In the genomic region with DNA sequence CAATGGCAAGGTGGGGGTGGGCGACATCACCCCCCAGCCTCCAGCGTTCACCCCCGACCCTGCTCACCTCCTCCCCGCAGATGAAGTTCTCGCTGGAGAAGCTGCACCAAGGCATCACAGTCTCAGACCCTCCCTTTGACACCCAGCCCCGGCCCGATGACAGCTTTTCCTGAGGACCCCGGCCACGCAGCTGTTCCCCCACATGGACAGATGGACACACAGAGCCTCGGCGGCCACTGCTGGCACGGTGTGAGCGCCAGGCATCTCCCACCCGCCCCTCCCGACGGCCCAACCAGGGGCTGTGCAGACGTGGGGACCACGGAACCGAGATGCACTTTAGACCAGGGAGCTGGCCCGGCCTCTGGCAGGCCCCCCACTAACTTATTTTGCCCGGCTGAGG, we compare ENCODE assay signal across 2 cellular contexts.
TF ChIP-seq lines count a peak whose summit lies in the region.

No MANE protein-coding gene starts in this region.

TF ChIP-seq in HepG2, 621 proteins besides CTCF, POLR2A, EP300 and RAD21:
- TF ChIP-seq NFE2L2 (IDR thresholded peaks at IDR 0.05; ENCODE audit: low read length) (no peak), KMT2A (CRISPR knock-in tag; IDR thresholded peaks at IDR 0.05) (no peak), USF2 (IDR thresholded peaks at IDR 0.05; ENCODE audit: low read depth, low read length) (no peak), USF2 (CRISPR knock-in tag; IDR thresholded peaks at IDR 0.05; ENCODE audit: borderline replicate concordance) (no peak), RBFOX2 (IDR thresholded peaks at IDR 0.05; ENCODE audit: low read depth, low read length) (peak; percentile 42; the same call in 1 of the 2 replicates), MXD1 (CRISPR knock-in tag; IDR thresholded peaks at IDR 0.05) (no peak), SALL1 (CRISPR knock-in tag; IDR thresholded peaks at IDR 0.05) (no peak), AKAP8 (CRISPR knock-in tag; IDR thresholded peaks at IDR 0.05) (no peak), SNRNP70 (IDR thresholded peaks at IDR 0.05; ENCODE audit: low read depth, low read length) (no peak), NCOA1 (CRISPR knock-in tag; IDR thresholded peaks at IDR 0.05) (no peak), AGO2 (optimal IDR thresholded peaks at IDR 0.05; ENCODE audit: low read depth, low read length) (peak; percentile 64), POLR2G (IDR thresholded peaks at IDR 0.05; ENCODE audit: low read depth, low read length) (no peak), PAX8 (CRISPR knock-in tag; IDR thresholded peaks at IDR 0.05; ENCODE audit: borderline replicate concordance) (no peak), SYNCRIP (IDR thresholded peaks at IDR 0.05; ENCODE audit: insufficient read depth, low read depth, low read length) (no peak)
- TF ChIP-seq, protein P1, sequence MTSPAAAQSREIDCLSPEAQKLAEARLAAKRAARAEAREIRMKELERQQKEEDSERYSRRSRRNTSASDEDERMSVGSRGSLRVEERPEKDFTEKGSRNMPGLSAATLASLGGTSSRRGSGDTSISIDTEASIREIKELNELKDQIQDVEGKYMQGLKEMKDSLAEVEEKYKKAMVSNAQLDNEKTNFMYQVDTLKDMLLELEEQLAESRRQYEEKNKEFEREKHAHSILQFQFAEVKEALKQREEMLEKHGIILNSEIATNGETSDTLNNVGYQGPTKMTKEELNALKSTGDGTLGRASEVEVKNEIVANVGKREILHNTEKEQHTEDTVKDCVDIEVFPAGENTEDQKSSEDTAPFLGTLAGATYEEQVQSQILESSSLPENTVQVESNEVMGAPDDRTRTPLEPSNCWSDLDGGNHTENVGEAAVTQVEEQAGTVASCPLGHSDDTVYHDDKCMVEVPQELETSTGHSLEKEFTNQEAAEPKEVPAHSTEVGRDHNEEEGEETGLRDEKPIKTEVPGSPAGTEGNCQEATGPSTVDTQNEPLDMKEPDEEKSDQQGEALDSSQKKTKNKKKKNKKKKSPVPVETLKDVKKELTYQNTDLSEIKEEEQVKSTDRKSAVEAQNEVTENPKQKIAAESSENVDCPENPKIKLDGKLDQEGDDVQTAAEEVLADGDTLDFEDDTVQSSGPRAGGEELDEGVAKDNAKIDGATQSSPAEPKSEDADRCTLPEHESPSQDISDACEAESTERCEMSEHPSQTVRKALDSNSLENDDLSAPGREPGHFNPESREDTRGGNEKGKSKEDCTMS (CRISPR knock-in tag; conservative IDR thresholded peaks at IDR 0.05), result no peak
- TF ChIP-seq, protein P2, sequence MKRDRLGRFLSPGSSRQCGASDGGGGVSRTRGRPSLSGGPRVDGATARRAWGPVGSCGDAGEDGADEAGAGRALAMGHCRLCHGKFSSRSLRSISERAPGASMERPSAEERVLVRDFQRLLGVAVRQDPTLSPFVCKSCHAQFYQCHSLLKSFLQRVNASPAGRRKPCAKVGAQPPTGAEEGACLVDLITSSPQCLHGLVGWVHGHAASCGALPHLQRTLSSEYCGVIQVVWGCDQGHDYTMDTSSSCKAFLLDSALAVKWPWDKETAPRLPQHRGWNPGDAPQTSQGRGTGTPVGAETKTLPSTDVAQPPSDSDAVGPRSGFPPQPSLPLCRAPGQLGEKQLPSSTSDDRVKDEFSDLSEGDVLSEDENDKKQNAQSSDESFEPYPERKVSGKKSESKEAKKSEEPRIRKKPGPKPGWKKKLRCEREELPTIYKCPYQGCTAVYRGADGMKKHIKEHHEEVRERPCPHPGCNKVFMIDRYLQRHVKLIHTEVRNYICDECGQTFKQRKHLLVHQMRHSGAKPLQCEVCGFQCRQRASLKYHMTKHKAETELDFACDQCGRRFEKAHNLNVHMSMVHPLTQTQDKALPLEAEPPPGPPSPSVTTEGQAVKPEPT (CRISPR knock-in tag; IDR thresholded peaks at IDR 0.05; ENCODE audit: low read depth), result no peak
- TF ChIP-seq, protein P3, sequence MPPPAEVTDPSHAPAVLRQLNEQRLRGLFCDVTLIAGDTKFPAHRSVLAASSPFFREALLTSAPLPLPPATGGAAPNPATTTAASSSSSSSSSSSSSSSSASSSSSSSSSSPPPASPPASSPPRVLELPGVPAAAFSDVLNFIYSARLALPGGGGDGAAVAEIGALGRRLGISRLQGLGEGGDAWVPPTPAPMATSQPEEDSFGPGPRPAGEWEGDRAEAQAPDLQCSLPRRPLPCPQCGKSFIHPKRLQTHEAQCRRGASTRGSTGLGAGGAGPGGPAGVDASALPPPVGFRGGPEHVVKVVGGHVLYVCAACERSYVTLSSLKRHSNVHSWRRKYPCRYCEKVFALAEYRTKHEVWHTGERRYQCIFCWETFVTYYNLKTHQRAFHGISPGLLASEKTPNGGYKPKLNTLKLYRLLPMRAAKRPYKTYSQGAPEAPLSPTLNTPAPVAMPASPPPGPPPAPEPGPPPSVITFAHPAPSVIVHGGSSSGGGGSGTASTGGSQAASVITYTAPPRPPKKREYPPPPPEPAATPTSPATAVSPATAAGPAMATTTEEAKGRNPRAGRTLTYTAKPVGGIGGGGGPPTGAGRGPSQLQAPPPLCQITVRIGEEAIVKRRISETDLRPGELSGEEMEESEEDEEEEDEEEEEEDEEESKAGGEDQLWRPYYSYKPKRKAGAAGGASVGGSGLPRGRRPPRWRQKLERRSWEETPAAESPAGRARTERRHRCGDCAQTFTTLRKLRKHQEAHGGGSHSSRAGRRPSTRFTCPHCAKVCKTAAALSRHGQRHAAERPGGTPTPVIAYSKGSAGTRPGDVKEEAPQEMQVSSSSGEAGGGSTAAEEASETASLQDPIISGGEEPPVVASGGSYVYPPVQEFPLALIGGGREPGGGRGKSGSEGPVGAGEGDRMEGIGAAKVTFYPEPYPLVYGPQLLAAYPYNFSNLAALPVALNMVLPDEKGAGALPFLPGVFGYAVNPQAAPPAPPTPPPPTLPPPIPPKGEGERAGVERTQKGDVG (CRISPR knock-in tag; IDR thresholded peaks at IDR 0.05; ENCODE audit: borderline replicate concordance), result no peak

TF ChIP-seq in H1, 55 proteins besides CTCF, POLR2A, EP300 and RAD21:
- TF ChIP-seq CHD7 (IDR thresholded peaks at IDR 0.05; ENCODE audit: insufficient replicate concordance, low read length), result no peak
- peak; percentile 7; the same call in 1 of the 2 replicates for TF ChIP-seq POLR2AphosphoS5 (IDR thresholded peaks at IDR 0.05; ENCODE audit: low read depth, low read length)
TF ChIP-seq in H1: peak in this region for 1.
